Comparison of ENCODE assay signal across 16 cellular contexts in genomic region chr9:129853614-129854013, GRCh38. TPM values are rescaled to one million over a fixed set of nuclear protein-coding genes. Genes with fewer than 3 reads are reported as not detected.
DNase-seq lines count a peak whose midpoint lies in the region; ATAC-seq and TF ChIP-seq lines count a peak whose summit lies in the region.
"Had no signal": no experiment of that assay in that cellular context is flagged by ENCODE, and none has a peak within 500 bp of the region (broad histone marks: within the 10 kb centered on the region; RNA-seq: fewer than 3 reads in every experiment).

No MANE protein-coding gene starts in this region.

- no peak overlapping the region for H3K27ac ChIP-seq in tibial nerve
- H3K27ac ChIP-seq: foreskin keratinocyte, hepatocyte, upper lobe of right lung had no signal

- H3K36me3 ChIP-seq in tibial nerve = peaks cover 0 to 94% (median 21%) of the 10 kb centered on the region in 3 donors

- WGBS in tibial nerve, 2 donors = 56 to 59% methylated on average over 3 of the region's 3 CpGs

- H3K4me1 Mint-ChIP-seq in stimulated activated naive CD8-positive, alpha-beta T cell treated with anti-CD3 and anti-CD28 coated beads, Interleukin-15, Interleukin-2, amounts not matched to agents 100 ng/mL and 50 ng/mL, for 24 hours (ENCODE audit: low read depth) = peaks cover 36% of the 10 kb centered on the region
- peaks cover 34% of the 10 kb centered on the region for H3K4me1 Mint-ChIP-seq in central memory CD8-positive, alpha-beta T cell

- TF ChIP-seq POLR2A in tibial nerve (IDR thresholded peaks at IDR 0.05) = no peak

- H3K9me3 Mint-ChIP-seq in stimulated activated naive CD8-positive, alpha-beta T cell treated with anti-CD3 and anti-CD28 coated beads, Interleukin-15, Interleukin-2, amounts not matched to agents 100 ng/mL and 50 ng/mL, for 24 hours = no peaks in the 10 kb centered on the region
- no peaks in the 10 kb centered on the region for H3K9me3 Mint-ChIP-seq in central memory CD8-positive, alpha-beta T cell

- no peaks in the 10 kb centered on the region for H3K27me3 ChIP-seq in tibial nerve
- H3K27me3 ChIP-seq: foreskin keratinocyte, hepatocyte, upper lobe of right lung had no signal

- H3K27me3 Mint-ChIP-seq in stimulated activated naive CD8-positive, alpha-beta T cell treated with anti-CD3 and anti-CD28 coated beads, Interleukin-15, Interleukin-2, amounts not matched to agents 100 ng/mL and 50 ng/mL, for 24 hours = no peaks in the 10 kb centered on the region
- H3K27me3 Mint-ChIP-seq in central memory CD8-positive, alpha-beta T cell = no peaks in the 10 kb centered on the region

- peaks cover 0 to 12% (median 0%) of the 10 kb centered on the region in 4 donors for H3K4me1 ChIP-seq in tibial nerve
- H3K4me1 ChIP-seq: foreskin keratinocyte, prostate gland, upper lobe of right lung had no signal

- peaks cover 67% of the 10 kb centered on the region for H3K36me3 Mint-ChIP-seq in stimulated activated naive CD8-positive, alpha-beta T cell treated with anti-CD3 and anti-CD28 coated beads, Interleukin-15, Interleukin-2, amounts not matched to agents 100 ng/mL and 50 ng/mL, for 24 hours (ENCODE audit: low read depth)
- peaks cover 46% of the 10 kb centered on the region for H3K36me3 Mint-ChIP-seq in central memory CD8-positive, alpha-beta T cell (ENCODE audit: insufficient read depth)

- TF ChIP-seq EP300 in tibial nerve (IDR thresholded peaks at IDR 0.05) = no peak

- H3K4me3 Mint-ChIP-seq in stimulated activated naive CD8-positive, alpha-beta T cell treated with anti-CD3 and anti-CD28 coated beads, Interleukin-15, Interleukin-2, amounts not matched to agents 100 ng/mL and 50 ng/mL, for 24 hours = no peak overlapping the region
- peak overlapping the region; percentile 62 for H3K4me3 Mint-ChIP-seq in central memory CD8-positive, alpha-beta T cell

- DNase-seq in stimulated activated naive CD8-positive, alpha-beta T cell treated with anti-CD3 and anti-CD28 coated beads, Interleukin-15, Interleukin-2, amounts not matched to agents 100 U/mL and 50 U/mL, for 24 hours = no peak
- DNase-seq in NCI-H510A (lab: John Stamatoyannopoulos, UW) = peak; percentile 74
- no peak for DNase-seq in central memory CD8-positive, alpha-beta T cell (ENCODE audit: low spot score in 2 of 2)
- DNase-seq in tibial nerve (ENCODE audit: low spot score in 2 of 2) = no peak
- DNase-seq in NCI-H2227 treated with DMSO at 0.1 percent for 48 hours (lab: John Stamatoyannopoulos, UW) = no peak
- no peak for DNase-seq in amygdala (lab: John Stamatoyannopoulos, UW)
- DNase-seq: activated CD8-positive, alpha-beta memory T cell treated with anti-CD3 and anti-CD28 coated beads for 24 hours; activated gamma-delta T cell; aorta; foreskin keratinocyte; NCI-H187; NCI-H526; upper lobe of right lung had no signal

- no peaks in the 10 kb centered on the region for H3K9me3 ChIP-seq in tibial nerve
- H3K9me3 ChIP-seq: prostate gland, upper lobe of right lung had no signal

- TF ChIP-seq CTCF in tibial nerve (IDR thresholded peaks at IDR 0.05) = no peak

- no peak for ATAC-seq in stimulated activated naive CD8-positive, alpha-beta T cell treated with anti-CD3 and anti-CD28 coated beads, Interleukin-15, Interleukin-2, amounts not matched to agents 100 U/mL and 50 U/mL, for 24 hours
- no peak for ATAC-seq in central memory CD8-positive, alpha-beta T cell (replicated peaks; ENCODE audit: extremely low read depth, poor library complexity, severe bottlenecking)
- ATAC-seq: foreskin keratinocyte, upper lobe of right lung had no signal

- H3K27ac Mint-ChIP-seq in stimulated activated naive CD8-positive, alpha-beta T cell treated with anti-CD3 and anti-CD28 coated beads, Interleukin-15, Interleukin-2, amounts not matched to agents 100 ng/mL and 50 ng/mL, for 24 hours = peak overlapping the region; percentile 32
- H3K27ac Mint-ChIP-seq in central memory CD8-positive, alpha-beta T cell (ENCODE audit: low read depth) = peak overlapping the region; percentile 51

- H3K4me3 ChIP-seq in tibial nerve = no peak overlapping the region
- H3K4me3 ChIP-seq: hepatocyte, prostate gland, upper lobe of right lung had no signal

RNA-seq across cellular contexts. Expression of gene USP20, which starts 18.4 kb away (rescaled TPM):
- total RNA-seq in tibial nerve = 10 to 100 TPM; 20.1 to 50.1 (median 24.1) TPM

RNA-seq across cellular contexts. Expression of gene C9orf78, which starts 18.5 kb away (rescaled TPM):
- total RNA-seq in tibial nerve = 10 to 100 TPM; 44.4 to 61.2 (median 52.7) TPM

RNA-seq across cellular contexts. Expression of gene TOR1A, which starts 29.7 kb away (rescaled TPM):
- total RNA-seq in tibial nerve = 10 to 100 TPM; 26.0 to 55.2 (median 40.4) TPM

RNA-seq across cellular contexts. Expression of gene TOR1B, which starts 50.6 kb away (rescaled TPM):
- 10 to 100 TPM; 19.2 to 41.2 (median 23.0) TPM for total RNA-seq in tibial nerve
